ENCODE assay signal across 25 cellular contexts in genomic region chr13:28613562-28613961, GRCh38.
"Had no signal": no experiment of that assay in that cellular context is flagged by ENCODE, and none has a peak within 500 bp of the region (broad histone marks: within the 10 kb centered on the region; RNA-seq: fewer than 3 reads in every experiment).

No MANE protein-coding gene starts in this region.

- H3K36me3 Mint-ChIP-seq: activated naive CD4-positive, alpha-beta T cell treated with anti-CD3 and anti-CD28 coated beads, Interleukin-2, amount 10 ng/mL, durations not matched to agents 7 days and 5 days; naive thymus-derived CD8-positive, alpha-beta T cell; neural progenitor cell had no signal

- DNase-seq: activated CD4-positive, alpha-beta T cell treated with anti-CD3 and anti-CD28 coated beads, Interleukin-2, amount 50 U/mL, for 4 hours; activated CD4-positive, CD25-positive, alpha-beta regulatory T cell treated with anti-CD3 and anti-CD28 coated beads, Interleukin-2, amount 50 U/mL, for 72 hours; activated effector memory CD4-positive, alpha-beta T cell treated with anti-CD3 and anti-CD28 coated beads, Interleukin-2, amount 50 U/mL, for 16 hours; activated naive CD4-positive, alpha-beta T cell treated with anti-CD3 and anti-CD28 coated beads, Interleukin-2, amount 10 ng/mL, durations not matched to agents 7 days and 5 days; activated naive CD8-positive, alpha-beta T cell treated with anti-CD3 and anti-CD28 coated beads, Interleukin-2, amount 50 U/mL, for 24 hours; activated T-cell treated with anti-CD3 and anti-CD28 coated beads, Interleukin-2, amount 50 U/mL, for 48 hours; dermis blood vessel endothelial cell; effector memory CD4-positive, alpha-beta T cell; gastrocnemius medialis; left cardiac atrium; mesendoderm; naive thymus-derived CD8-positive, alpha-beta T cell; stimulated activated CD4-positive, alpha-beta T cell treated with anti-CD3 and anti-CD28 coated beads, Interleukin-12 subunit alpha, Interleukin-12 subunit beta, amount 100 ng/mL, for 4 hours; stimulated activated CD4-positive, alpha-beta T cell treated with anti-CD3 and anti-CD28 coated beads, Interleukin-4, amount 100 ng/mL, for 4 hours; stimulated activated naive CD8-positive, alpha-beta T cell treated with anti-CD3 and anti-CD28 coated beads, Interleukin-15, Interleukin-2, amounts not matched to agents 100 U/mL and 50 U/mL, for 24 hours; T-helper 1 cell; upper lobe of left lung; WERI-Rb-1 had no signal

- H3K4me3 Mint-ChIP-seq: activated naive CD4-positive, alpha-beta T cell treated with anti-CD3 and anti-CD28 coated beads, Interleukin-2, amount 10 ng/mL, durations not matched to agents 7 days and 5 days; activated naive CD8-positive, alpha-beta T cell treated with anti-CD3 and anti-CD28 coated beads, Interleukin-2, amount 50 U/mL, for 24 hours; naive thymus-derived CD8-positive, alpha-beta T cell; neural progenitor cell had no signal

- H3K9me3 Mint-ChIP-seq: activated naive CD4-positive, alpha-beta T cell treated with anti-CD3 and anti-CD28 coated beads, Interleukin-2, amount 10 ng/mL, durations not matched to agents 7 days and 5 days; activated naive CD8-positive, alpha-beta T cell treated with anti-CD3 and anti-CD28 coated beads, Interleukin-2, amount 50 U/mL, for 24 hours; naive thymus-derived CD8-positive, alpha-beta T cell; neural progenitor cell had no signal

- H3K27me3 Mint-ChIP-seq: activated naive CD8-positive, alpha-beta T cell treated with anti-CD3 and anti-CD28 coated beads, Interleukin-2, amount 50 U/mL, for 24 hours had no signal

- H3K4me1 Mint-ChIP-seq: neural progenitor cell had no signal

- FAIRE-seq: endothelial cell of umbilical vein, islet of Langerhans, TTC549 had no signal

- H3K27ac ChIP-seq: cardiac muscle cell, esophagus muscularis mucosa, gastrocnemius medialis, neural progenitor cell, upper lobe of left lung, WERI-Rb-1 had no signal

- H3K27ac Mint-ChIP-seq: activated naive CD4-positive, alpha-beta T cell treated with anti-CD3 and anti-CD28 coated beads, Interleukin-2, amount 10 ng/mL, durations not matched to agents 7 days and 5 days; activated naive CD8-positive, alpha-beta T cell treated with anti-CD3 and anti-CD28 coated beads, Interleukin-2, amount 50 U/mL, for 24 hours; naive thymus-derived CD8-positive, alpha-beta T cell; neural progenitor cell had no signal

- ATAC-seq: activated naive CD8-positive, alpha-beta T cell treated with anti-CD3 and anti-CD28 coated beads, Interleukin-2, amount 50 U/mL, for 24 hours; gastrocnemius medialis; left cardiac atrium; naive thymus-derived CD8-positive, alpha-beta T cell; SK-N-SH treated with all-trans-retinoic acid at 6 μM for 48 hours; stimulated activated naive CD8-positive, alpha-beta T cell treated with anti-CD3 and anti-CD28 coated beads, Interleukin-15, Interleukin-2, amounts not matched to agents 100 U/mL and 50 U/mL, for 24 hours had no signal

- H3K27me3 ChIP-seq: cardiac muscle cell, esophagus muscularis mucosa, gastrocnemius medialis, neural progenitor cell, upper lobe of left lung had no signal

- H3K4me3 ChIP-seq: cardiac muscle cell, esophagus muscularis mucosa, gastrocnemius medialis, neural progenitor cell, upper lobe of left lung had no signal
